1 cellular context compared by ENCODE assay signal in the genomic region with DNA sequence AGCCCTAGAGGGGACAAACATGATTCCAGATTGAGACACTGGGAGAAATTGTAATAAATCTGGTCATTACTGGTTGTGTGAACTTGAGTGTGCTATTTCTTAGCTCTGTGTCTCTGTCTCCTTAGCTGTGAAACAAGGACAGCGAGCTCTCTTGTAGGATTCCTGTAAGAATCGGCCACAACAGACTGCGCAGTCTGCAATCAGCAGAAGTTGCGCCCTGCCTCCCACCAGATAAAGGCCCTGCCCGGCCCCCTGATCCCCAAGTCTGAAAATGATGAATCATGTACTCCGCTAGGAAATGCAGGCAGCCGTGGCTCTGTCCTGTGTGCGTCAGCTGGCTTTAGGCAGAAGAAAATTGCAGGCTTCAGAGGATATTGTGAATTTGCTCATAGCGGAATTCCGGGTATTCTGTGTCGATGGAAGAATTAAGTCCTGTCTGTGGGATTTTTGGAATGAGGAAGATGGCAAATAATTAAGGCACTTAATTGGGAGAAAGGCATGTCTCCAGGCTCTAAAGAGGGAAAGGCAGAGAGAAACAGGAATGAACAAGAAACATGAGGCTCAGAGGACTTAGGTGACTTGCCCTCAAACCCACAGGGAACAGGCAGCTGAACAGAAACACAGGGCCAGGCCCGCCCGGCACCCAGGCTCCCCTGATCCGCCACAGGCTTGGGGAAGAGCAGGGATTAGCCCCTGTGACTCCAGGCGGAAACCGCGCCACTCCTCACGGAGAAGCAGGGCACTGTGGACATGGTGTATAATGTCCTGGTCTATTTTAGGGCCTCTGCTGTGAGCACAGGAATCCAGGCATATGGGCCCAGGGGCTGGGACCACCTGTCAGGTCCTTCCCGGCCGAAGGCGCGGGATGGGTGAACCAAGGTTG.
TF ChIP-seq lines count a peak whose summit lies in the region.

No MANE protein-coding gene starts in this region.

TF ChIP-seq in K562, 482 proteins besides CTCF, POLR2A, EP300 and RAD21 (continued from another document and continues in another):
- TF ChIP-seq, protein P1, sequence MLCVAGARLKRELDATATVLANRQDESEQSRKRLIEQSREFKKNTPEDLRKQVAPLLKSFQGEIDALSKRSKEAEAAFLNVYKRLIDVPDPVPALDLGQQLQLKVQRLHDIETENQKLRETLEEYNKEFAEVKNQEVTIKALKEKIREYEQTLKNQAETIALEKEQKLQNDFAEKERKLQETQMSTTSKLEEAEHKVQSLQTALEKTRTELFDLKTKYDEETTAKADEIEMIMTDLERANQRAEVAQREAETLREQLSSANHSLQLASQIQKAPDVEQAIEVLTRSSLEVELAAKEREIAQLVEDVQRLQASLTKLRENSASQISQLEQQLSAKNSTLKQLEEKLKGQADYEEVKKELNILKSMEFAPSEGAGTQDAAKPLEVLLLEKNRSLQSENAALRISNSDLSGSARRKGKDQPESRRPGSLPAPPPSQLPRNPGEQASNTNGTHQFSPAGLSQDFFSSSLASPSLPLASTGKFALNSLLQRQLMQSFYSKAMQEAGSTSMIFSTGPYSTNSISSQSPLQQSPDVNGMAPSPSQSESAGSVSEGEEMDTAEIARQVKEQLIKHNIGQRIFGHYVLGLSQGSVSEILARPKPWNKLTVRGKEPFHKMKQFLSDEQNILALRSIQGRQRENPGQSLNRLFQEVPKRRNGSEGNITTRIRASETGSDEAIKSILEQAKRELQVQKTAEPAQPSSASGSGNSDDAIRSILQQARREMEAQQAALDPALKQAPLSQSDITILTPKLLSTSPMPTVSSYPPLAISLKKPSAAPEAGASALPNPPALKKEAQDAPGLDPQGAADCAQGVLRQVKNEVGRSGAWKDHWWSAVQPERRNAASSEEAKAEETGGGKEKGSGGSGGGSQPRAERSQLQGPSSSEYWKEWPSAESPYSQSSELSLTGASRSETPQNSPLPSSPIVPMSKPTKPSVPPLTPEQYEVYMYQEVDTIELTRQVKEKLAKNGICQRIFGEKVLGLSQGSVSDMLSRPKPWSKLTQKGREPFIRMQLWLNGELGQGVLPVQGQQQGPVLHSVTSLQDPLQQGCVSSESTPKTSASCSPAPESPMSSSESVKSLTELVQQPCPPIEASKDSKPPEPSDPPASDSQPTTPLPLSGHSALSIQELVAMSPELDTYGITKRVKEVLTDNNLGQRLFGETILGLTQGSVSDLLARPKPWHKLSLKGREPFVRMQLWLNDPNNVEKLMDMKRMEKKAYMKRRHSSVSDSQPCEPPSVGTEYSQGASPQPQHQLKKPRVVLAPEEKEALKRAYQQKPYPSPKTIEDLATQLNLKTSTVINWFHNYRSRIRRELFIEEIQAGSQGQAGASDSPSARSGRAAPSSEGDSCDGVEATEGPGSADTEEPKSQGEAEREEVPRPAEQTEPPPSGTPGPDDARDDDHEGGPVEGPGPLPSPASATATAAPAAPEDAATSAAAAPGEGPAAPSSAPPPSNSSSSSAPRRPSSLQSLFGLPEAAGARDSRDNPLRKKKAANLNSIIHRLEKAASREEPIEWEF (CRISPR knock-in tag; IDR thresholded peaks at IDR 0.05), result no peak
- TF ChIP-seq TRIM24 (IDR thresholded peaks at IDR 0.05) (peak; percentile 39 to 49; a peak in 2 of 4 replicates), NR2C1 (IDR thresholded peaks at IDR 0.05) (no peak), NR2C1 (tag; IDR thresholded peaks at IDR 0.05) (no peak), ZNF79 (CRISPR knock-in tag; IDR thresholded peaks at IDR 0.05; ENCODE audit: low read depth) (no peak), HNRNPUL1 (IDR thresholded peaks at IDR 0.05; ENCODE audit: low read length) (no peak), ASH1L (IDR thresholded peaks at IDR 0.05; ENCODE audit: borderline replicate concordance, low read depth, partially characterized antibody) (no peak), FOXM1 (IDR thresholded peaks at IDR 0.05; ENCODE audit: low read depth) (peak; percentile 43; the same call in 1 of the 2 replicates), FOXM1 (CRISPR knock-in tag; IDR thresholded peaks at IDR 0.05; ENCODE audit: low read depth) (no peak), TFAM (CRISPR knock-in tag; conservative IDR thresholded peaks at IDR 0.05) (no peak), TBL1XR1 (IDR thresholded peaks at IDR 0.05; ENCODE audit: low read length in 2 of 2) (no peak), RUNX1 (IDR thresholded peaks at IDR 0.05; ENCODE audit: low read depth) (no peak), YY1 (IDR thresholded peaks at IDR 0.05; ENCODE audit: borderline replicate concordance in 1 of 3, control insufficient read depth in 1 of 3, extremely low read depth in 1 of 3, insufficient read depth in 3 of 3, insufficient read length in 1 of 3, insufficient replicate concordance in 2 of 3, low read depth in 1 of 3, low read length in 2 of 3) (peak in 1 of 3 experiments; percentile 47), MYC (IDR thresholded peaks at IDR 0.05; ENCODE audit: low read depth, low read length) (no peak), MYC (CRISPR knock-in tag; IDR thresholded peaks at IDR 0.05; ENCODE audit: borderline replicate concordance, low read depth) (no peak), KAT2B (IDR thresholded peaks at IDR 0.05; ENCODE audit: low read depth, low read length) (no peak), ZNF3 (CRISPR knock-in tag; IDR thresholded peaks at IDR 0.05) (no peak), ZEB2 (IDR thresholded peaks at IDR 0.05) (no peak), BRCA1 (IDR thresholded peaks at IDR 0.05) (no peak), BRCA1 (CRISPR knock-in tag; IDR thresholded peaks at IDR 0.05) (no peak), RAD51 (IDR thresholded peaks at IDR 0.05; ENCODE audit: borderline replicate concordance, low read depth) (no peak), ZNF551 (CRISPR knock-in tag; IDR thresholded peaks at IDR 0.05) (no peak), DACH1 (IDR thresholded peaks at IDR 0.05; ENCODE audit: partially characterized antibody) (no peak), CREB1 (IDR thresholded peaks at IDR 0.05) (no peak), CREB1 (CRISPR knock-in tag; IDR thresholded peaks at IDR 0.05) (no peak), POLR2AphosphoS5 (IDR thresholded peaks at IDR 0.05; ENCODE audit: control insufficient read depth, insufficient read depth, low read depth, low read length) (peak; percentile 57; the same call in 1 of the 2 replicates)
- TF ChIP-seq, protein P2, sequence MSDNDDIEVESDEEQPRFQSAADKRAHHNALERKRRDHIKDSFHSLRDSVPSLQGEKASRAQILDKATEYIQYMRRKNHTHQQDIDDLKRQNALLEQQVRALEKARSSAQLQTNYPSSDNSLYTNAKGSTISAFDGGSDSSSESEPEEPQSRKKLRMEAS (CRISPR knock-in tag; IDR thresholded peaks at IDR 0.05), result no peak
- TF ChIP-seq, protein P3, sequence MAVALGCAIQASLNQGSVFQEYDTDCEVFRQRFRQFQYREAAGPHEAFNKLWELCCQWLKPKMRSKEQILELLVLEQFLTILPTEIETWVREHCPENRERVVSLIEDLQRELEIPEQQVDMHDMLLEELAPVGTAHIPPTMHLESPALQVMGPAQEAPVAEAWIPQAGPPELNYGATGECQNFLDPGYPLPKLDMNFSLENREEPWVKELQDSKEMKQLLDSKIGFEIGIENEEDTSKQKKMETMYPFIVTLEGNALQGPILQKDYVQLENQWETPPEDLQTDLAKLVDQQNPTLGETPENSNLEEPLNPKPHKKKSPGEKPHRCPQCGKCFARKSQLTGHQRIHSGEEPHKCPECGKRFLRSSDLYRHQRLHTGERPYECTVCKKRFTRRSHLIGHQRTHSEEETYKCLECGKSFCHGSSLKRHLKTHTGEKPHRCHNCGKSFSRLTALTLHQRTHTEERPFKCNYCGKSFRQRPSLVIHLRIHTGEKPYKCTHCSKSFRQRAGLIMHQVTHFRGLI (CRISPR knock-in tag; IDR thresholded peaks at IDR 0.05), result no peak
- TF ChIP-seq, protein P4, sequence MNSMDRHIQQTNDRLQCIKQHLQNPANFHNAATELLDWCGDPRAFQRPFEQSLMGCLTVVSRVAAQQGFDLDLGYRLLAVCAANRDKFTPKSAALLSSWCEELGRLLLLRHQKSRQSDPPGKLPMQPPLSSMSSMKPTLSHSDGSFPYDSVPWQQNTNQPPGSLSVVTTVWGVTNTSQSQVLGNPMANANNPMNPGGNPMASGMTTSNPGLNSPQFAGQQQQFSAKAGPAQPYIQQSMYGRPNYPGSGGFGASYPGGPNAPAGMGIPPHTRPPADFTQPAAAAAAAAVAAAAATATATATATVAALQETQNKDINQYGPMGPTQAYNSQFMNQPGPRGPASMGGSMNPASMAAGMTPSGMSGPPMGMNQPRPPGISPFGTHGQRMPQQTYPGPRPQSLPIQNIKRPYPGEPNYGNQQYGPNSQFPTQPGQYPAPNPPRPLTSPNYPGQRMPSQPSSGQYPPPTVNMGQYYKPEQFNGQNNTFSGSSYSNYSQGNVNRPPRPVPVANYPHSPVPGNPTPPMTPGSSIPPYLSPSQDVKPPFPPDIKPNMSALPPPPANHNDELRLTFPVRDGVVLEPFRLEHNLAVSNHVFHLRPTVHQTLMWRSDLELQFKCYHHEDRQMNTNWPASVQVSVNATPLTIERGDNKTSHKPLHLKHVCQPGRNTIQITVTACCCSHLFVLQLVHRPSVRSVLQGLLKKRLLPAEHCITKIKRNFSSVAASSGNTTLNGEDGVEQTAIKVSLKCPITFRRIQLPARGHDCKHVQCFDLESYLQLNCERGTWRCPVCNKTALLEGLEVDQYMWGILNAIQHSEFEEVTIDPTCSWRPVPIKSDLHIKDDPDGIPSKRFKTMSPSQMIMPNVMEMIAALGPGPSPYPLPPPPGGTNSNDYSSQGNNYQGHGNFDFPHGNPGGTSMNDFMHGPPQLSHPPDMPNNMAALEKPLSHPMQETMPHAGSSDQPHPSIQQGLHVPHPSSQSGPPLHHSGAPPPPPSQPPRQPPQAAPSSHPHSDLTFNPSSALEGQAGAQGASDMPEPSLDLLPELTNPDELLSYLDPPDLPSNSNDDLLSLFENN (IDR thresholded peaks at IDR 0.05; ENCODE audit: low read depth in 2 of 2, low read length in 2 of 2), result 0 out of 4 replicates have a peak, but pooled peaks of 1 of the 2 experiments have one; percentile 21
- TF ChIP-seq, protein P5, sequence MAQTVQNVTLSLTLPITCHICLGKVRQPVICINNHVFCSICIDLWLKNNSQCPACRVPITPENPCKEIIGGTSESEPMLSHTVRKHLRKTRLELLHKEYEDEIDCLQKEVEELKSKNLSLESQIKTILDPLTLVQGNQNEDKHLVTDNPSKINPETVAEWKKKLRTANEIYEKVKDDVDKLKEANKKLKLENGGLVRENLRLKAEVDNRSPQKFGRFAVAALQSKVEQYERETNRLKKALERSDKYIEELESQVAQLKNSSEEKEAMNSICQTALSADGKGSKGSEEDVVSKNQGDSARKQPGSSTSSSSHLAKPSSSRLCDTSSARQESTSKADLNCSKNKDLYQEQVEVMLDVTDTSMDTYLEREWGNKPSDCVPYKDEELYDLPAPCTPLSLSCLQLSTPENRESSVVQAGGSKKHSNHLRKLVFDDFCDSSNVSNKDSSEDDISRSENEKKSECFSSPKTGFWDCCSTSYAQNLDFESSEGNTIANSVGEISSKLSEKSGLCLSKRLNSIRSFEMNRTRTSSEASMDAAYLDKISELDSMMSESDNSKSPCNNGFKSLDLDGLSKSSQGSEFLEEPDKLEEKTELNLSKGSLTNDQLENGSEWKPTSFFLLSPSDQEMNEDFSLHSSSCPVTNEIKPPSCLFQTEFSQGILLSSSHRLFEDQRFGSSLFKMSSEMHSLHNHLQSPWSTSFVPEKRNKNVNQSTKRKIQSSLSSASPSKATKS (CRISPR knock-in tag; IDR thresholded peaks at IDR 0.05), result no peak
- TF ChIP-seq, protein P6, sequence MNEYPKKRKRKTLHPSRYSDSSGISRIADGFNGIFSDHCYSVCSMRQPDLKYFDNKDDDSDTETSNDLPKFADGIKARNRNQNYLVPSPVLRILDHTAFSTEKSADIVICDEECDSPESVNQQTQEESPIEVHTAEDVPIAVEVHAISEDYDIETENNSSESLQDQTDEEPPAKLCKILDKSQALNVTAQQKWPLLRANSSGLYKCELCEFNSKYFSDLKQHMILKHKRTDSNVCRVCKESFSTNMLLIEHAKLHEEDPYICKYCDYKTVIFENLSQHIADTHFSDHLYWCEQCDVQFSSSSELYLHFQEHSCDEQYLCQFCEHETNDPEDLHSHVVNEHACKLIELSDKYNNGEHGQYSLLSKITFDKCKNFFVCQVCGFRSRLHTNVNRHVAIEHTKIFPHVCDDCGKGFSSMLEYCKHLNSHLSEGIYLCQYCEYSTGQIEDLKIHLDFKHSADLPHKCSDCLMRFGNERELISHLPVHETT (CRISPR knock-in tag; conservative IDR thresholded peaks at IDR 0.05 in 1 of 2, IDR thresholded peaks at IDR 0.05 in 1 of 2), result 0 out of 4 replicates have a peak, but pooled peaks of 1 of the 2 experiments have one; percentile 54
- TF ChIP-seq, protein P7, sequence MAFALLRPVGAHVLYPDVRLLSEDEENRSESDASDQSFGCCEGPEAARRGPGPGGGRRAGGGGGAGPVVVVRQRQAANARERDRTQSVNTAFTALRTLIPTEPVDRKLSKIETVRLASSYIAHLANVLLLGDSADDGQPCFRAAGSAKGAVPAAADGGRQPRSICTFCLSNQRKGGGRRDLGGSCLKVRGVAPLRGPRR (CRISPR knock-in tag; IDR thresholded peaks at IDR 0.05), result no peak
- TF ChIP-seq, protein P8, sequence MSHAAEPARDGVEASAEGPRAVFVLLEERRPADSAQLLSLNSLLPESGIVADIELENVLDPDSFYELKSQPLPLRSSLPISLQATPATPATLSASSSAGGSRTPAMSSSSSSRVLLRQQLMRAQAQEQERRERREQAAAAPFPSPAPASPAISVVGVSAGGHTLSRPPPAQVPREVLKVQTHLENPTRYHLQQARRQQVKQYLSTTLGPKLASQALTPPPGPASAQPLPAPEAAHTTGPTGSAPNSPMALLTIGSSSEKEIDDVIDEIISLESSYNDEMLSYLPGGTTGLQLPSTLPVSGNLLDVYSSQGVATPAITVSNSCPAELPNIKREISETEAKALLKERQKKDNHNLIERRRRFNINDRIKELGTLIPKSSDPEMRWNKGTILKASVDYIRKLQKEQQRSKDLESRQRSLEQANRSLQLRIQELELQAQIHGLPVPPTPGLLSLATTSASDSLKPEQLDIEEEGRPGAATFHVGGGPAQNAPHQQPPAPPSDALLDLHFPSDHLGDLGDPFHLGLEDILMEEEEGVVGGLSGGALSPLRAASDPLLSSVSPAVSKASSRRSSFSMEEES (CRISPR knock-in tag; IDR thresholded peaks at IDR 0.05), result no peak
- TF ChIP-seq, protein P9, sequence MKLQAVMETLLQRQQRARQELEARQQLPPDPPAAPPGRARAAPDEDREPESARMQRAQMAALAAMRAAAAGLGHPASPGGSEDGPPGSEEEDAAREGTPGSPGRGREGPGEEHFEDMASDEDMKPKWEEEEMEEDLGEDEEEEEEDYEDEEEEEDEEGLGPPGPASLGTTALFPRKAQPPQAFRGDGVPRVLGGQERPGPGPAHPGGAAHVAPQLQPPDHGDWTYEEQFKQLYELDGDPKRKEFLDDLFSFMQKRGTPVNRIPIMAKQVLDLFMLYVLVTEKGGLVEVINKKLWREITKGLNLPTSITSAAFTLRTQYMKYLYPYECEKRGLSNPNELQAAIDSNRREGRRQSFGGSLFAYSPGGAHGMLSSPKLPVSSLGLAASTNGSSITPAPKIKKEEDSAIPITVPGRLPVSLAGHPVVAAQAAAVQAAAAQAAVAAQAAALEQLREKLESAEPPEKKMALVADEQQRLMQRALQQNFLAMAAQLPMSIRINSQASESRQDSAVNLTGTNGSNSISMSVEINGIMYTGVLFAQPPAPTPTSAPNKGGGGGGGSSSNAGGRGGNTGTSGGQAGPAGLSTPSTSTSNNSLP (IDR thresholded peaks at IDR 0.05; ENCODE audit: borderline replicate concordance, low read depth, low read length), result no peak; the same call in 1 of the 2 replicates
